17 cellular contexts compared by ENCODE assay signal in the genomic region with DNA sequence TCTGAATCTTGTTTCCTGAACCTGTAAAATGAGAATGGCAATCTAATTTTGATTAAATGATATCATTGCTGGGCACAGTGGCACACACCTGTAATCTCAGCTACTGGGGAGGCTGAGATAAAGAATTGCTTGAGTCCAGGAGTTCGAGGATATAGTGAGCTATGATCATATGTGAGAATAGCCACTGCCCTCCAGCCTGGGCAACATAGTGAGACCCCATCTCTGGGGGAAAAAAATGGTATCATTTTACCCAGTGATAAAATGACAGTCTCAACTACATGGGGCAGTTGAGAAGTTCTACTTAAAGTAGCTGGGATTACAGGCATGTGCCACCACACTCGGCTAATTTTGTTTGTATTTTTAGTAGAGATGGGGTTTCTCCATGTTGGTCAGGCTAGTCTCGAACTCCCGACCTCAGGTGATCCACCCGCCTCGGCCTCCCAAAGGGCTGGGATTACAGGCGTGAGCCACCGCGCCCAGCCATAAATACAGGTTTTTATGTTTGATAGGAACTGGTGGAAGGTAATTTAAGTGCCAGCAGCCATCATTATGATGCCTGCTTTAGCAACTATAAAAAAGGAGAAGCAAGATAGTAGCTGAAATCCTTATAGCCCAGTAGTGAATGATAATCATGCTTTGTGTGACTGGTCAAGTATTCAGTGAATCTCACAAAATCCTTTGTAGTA. TPM values are rescaled to one million over a fixed set of nuclear protein-coding genes. Genes with fewer than 3 reads are reported as not detected.
DNase-seq lines count a peak whose midpoint lies in the region; ATAC-seq and TF ChIP-seq lines count a peak whose summit lies in the region.
"Had no signal": no experiment of that assay in that cellular context is flagged by ENCODE, and none has a peak within 500 bp of the region (broad histone marks: within the 10 kb centered on the region; RNA-seq: fewer than 3 reads in every experiment).

No MANE protein-coding gene starts in this region.

- H3K4me3 ChIP-seq in SK-N-SH (ENCODE audit: low read depth in 2 of 2, low read length in 1 of 2): no peak overlapping the region
- no peak overlapping the region for H3K4me3 ChIP-seq in HUES48 (ENCODE audit: low read depth, low read length)
- H3K4me3 ChIP-seq in endodermal cell (ENCODE audit: low read length): no peak overlapping the region
- H3K4me3 ChIP-seq: BLaER1 had no signal

- H3K4me3 Mint-ChIP-seq in endodermal cell: no peak overlapping the region
- no peak overlapping the region for H3K4me3 Mint-ChIP-seq in progenitor cell of endocrine pancreas (ENCODE audit: low read depth)

- H3K27ac Mint-ChIP-seq in endodermal cell (no peak overlapping the region), progenitor cell of endocrine pancreas (peak overlapping the region; percentile 15)

- no peaks in the 10 kb centered on the region for H3K9me3 Mint-ChIP-seq in endodermal cell
- no peaks in the 10 kb centered on the region for H3K9me3 Mint-ChIP-seq in progenitor cell of endocrine pancreas (ENCODE audit: low read depth)

- H3K9ac ChIP-seq in SK-N-SH (no peak overlapping the region), HUES48 (ENCODE audit: low read depth, low read length) (no peak overlapping the region), endodermal cell (ENCODE audit: extremely low read depth, low read length, poor library complexity, severe bottlenecking) (no peak overlapping the region)
- H3K9ac ChIP-seq: BLaER1 had no signal

- no peak for TF ChIP-seq RAD21 in SK-N-SH (IDR thresholded peaks at IDR 0.05; ENCODE audit: low read length)

- H4K20me1 ChIP-seq in SK-N-SH (ENCODE audit: insufficient read depth): no peaks in the 10 kb centered on the region
- H4K20me1 ChIP-seq: BLaER1 had no signal

- no peak for DNase-seq in SK-N-SH
- no peak for DNase-seq in endodermal cell
- no peak for DNase-seq in progenitor cell of endocrine pancreas (ENCODE audit: low spot score, unreplicated experiment)
- no peak for DNase-seq in OCI-M2 (lab: John Stamatoyannopoulos, UW; ENCODE audit: unreplicated experiment)
- DNase-seq in GM19238 (ENCODE audit: insufficient read length, low spot score): no peak
- DNase-seq: MV-4-11; NCI-H1417; NCI-H2029; NCI-H2171; NCI-H446 treated with DMSO at 0.1 percent for 48 hours; NK-92 treated with Interleukin-12 subunit alpha and Interleukin-12 subunit beta, amount 100 ng/mL, for 24 hours; RPMI8226 had no signal

- no peaks in the 10 kb centered on the region for H3K79me2 ChIP-seq in SK-N-SH (ENCODE audit: insufficient read depth)

- no peaks in the 10 kb centered on the region for H3K4me1 Mint-ChIP-seq in endodermal cell
- no peaks in the 10 kb centered on the region for H3K4me1 Mint-ChIP-seq in progenitor cell of endocrine pancreas (ENCODE audit: low read depth)

- POLR2A ChIA-PET in SK-N-SH (lab: Yijun Ruan, JAX): interaction anchor here (0.9 kb wide), 1 partner anchor 16 kb away, joined by 3 read pairs; no protein-coding TSS in a partner anchor

- WGBS in SK-N-SH (ENCODE audit: low lambda C conversion rate): 98% methylated on average over 9 of the region's 9 CpGs
- 95 to 96% methylated on average over 2 to 9 of the region's 9 CpGs for WGBS in endodermal cell (ENCODE audit: insufficient coverage in 1 of 2, insufficient read length in 1 of 2), 2 experiments

- H3K27me3 Mint-ChIP-seq in endodermal cell (ENCODE audit: insufficient read depth) (no peaks in the 10 kb centered on the region), progenitor cell of endocrine pancreas (no peaks in the 10 kb centered on the region)

- no peaks in the 10 kb centered on the region for H3K9me2 ChIP-seq in SK-N-SH

- no peak overlapping the region for H3K4me2 ChIP-seq in SK-N-SH
- H3K4me2 ChIP-seq: BLaER1 had no signal

- CTCF ChIA-PET in SK-N-SH (lab: Yijun Ruan, JAX): interaction anchor here (0.8 kb wide), 1 partner anchor 10 kb away, joined by 3 read pairs; no protein-coding TSS in a partner anchor

- peak; percentile 3; the same call in 2 of the 3 replicates for ATAC-seq in SK-N-SH treated with all-trans-retinoic acid at 6 μM for 48 hours
- no peak for ATAC-seq in GM21360 (IDR thresholded peaks at IDR 0.05; ENCODE audit: unreplicated experiment)

- H3K36me3 Mint-ChIP-seq in endodermal cell (ENCODE audit: low read depth) (peaks cover 7% of the 10 kb centered on the region), progenitor cell of endocrine pancreas (ENCODE audit: insufficient read depth) (peaks cover 2% of the 10 kb centered on the region)

- H3K27me3 ChIP-seq in SK-N-SH (ENCODE audit: insufficient read depth) (no peaks in the 10 kb centered on the region), HUES48 (ENCODE audit: control insufficient read depth, insufficient read depth, low read length) (no peaks in the 10 kb centered on the region), endodermal cell (ENCODE audit: control insufficient read depth, insufficient read depth, low read length, poor library complexity, severe bottlenecking) (no peaks in the 10 kb centered on the region)
- H3K27me3 ChIP-seq: BLaER1 had no signal

- H2AFZ ChIP-seq in SK-N-SH (ENCODE audit: low read depth): no peak overlapping the region

- H3K27ac ChIP-seq in SK-N-SH (ENCODE audit: low read depth in 2 of 2, low read length in 1 of 2): no peak overlapping the region
- peak overlapping the region; percentile 33 for H3K27ac ChIP-seq in HUES48 (ENCODE audit: low read depth, low read length)
- H3K27ac ChIP-seq in endodermal cell (ENCODE audit: low read depth, low read length): peak overlapping the region; percentile 41
- H3K27ac ChIP-seq: 22Rv1, BLaER1 had no signal

- TF ChIP-seq EP300 in SK-N-SH (IDR thresholded peaks at IDR 0.05; ENCODE audit: borderline replicate concordance in 1 of 2, low read depth in 1 of 2, low read length in 1 of 2): no peak

- no peak for TF ChIP-seq CTCF in SK-N-SH (IDR thresholded peaks at IDR 0.05)
- no peak for TF ChIP-seq CTCF in endodermal cell (conservative IDR thresholded peaks at IDR 0.05)
- no peak for TF ChIP-seq CTCF in progenitor cell of endocrine pancreas (IDR thresholded peaks at IDR 0.05; ENCODE audit: unreplicated experiment)

- no peaks in the 10 kb centered on the region; a peak in 1 of 4 replicates for H3K4me1 ChIP-seq in SK-N-SH (ENCODE audit: control insufficient read depth in 1 of 2, insufficient read depth in 2 of 2, low read depth in 1 of 2, low read length in 1 of 2)
- H3K4me1 ChIP-seq in HUES48 (ENCODE audit: control insufficient read depth, insufficient read depth, low read length): no peaks in the 10 kb centered on the region
- H3K4me1 ChIP-seq in endodermal cell (ENCODE audit: control insufficient read depth, insufficient read depth, low read length): no peaks in the 10 kb centered on the region
- H3K4me1 ChIP-seq: BLaER1 had no signal

- peaks cover 5 to 28% of the 10 kb centered on the region in 2 experiments for H3K36me3 ChIP-seq in SK-N-SH (replicated peaks in 1 of 2; ENCODE audit: control insufficient read depth in 1 of 2, insufficient read depth in 2 of 2, low read length in 1 of 2)
- H3K36me3 ChIP-seq in HUES48 (ENCODE audit: control insufficient read depth, insufficient read depth, low read length): peaks cover 8% of the 10 kb centered on the region
- peaks cover 26% of the 10 kb centered on the region for H3K36me3 ChIP-seq in endodermal cell (ENCODE audit: control insufficient read depth, insufficient read depth, low read length)

- no peaks in the 10 kb centered on the region for H3K9me3 ChIP-seq in SK-N-SH
- H3K9me3 ChIP-seq in HUES48 (ENCODE audit: control insufficient read depth, insufficient read depth, low read length): no peaks in the 10 kb centered on the region
- no peaks in the 10 kb centered on the region for H3K9me3 ChIP-seq in endodermal cell (ENCODE audit: control insufficient read depth, low read length)
- H3K9me3 ChIP-seq: BLaER1 had no signal

- peaks cover 40% of the 10 kb centered on the region for H3F3A ChIP-seq in SK-N-SH (replicated peaks; ENCODE audit: insufficient read depth)

TF ChIP-seq in SK-N-SH treated with all-trans-retinoic acid at 6 μM for 48 hours, 23 proteins besides CTCF, POLR2A, EP300 and RAD21 (continues in another document):
- TF ChIP-seq, protein P1, sequence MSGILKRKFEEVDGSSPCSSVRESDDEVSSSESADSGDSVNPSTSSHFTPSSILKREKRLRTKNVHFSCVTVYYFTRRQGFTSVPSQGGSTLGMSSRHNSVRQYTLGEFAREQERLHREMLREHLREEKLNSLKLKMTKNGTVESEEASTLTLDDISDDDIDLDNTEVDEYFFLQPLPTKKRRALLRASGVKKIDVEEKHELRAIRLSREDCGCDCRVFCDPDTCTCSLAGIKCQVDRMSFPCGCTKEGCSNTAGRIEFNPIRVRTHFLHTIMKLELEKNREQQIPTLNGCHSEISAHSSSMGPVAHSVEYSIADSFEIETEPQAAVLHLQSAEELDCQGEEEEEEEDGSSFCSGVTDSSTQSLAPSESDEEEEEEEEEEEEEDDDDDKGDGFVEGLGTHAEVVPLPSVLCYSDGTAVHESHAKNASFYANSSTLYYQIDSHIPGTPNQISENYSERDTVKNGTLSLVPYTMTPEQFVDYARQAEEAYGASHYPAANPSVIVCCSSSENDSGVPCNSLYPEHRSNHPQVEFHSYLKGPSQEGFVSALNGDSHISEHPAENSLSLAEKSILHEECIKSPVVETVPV (CRISPR knock-in tag; IDR thresholded peaks at IDR 0.05): no peak

TF ChIP-seq in SK-N-SH, 30 proteins besides CTCF, POLR2A, EP300 and RAD21 (continues in another document):
- TF ChIP-seq TCF12 (IDR thresholded peaks at IDR 0.05): no peak
- TF ChIP-seq POLR2AphosphoS5 (IDR thresholded peaks at IDR 0.05; ENCODE audit: low read depth, low read length): no peak
- no peak for TF ChIP-seq CHD2 (IDR thresholded peaks at IDR 0.05; ENCODE audit: low read length, partially characterized antibody)
- no peak for TF ChIP-seq TAF1 (IDR thresholded peaks at IDR 0.05; ENCODE audit: borderline replicate concordance, low read depth, low read length)

RNA-seq across cellular contexts. Expression of a gene that starts 17.0 kb away (rescaled TPM):
- 131 and 163 TPM in 2 replicates for polyA plus RNA-seq in SK-N-SH (2012; rRNA removed)
- 164 and 173 TPM in 2 replicates for polyA plus RNA-seq in SK-N-SH (2012; cell fraction: cytosol; rRNA removed)
- 68.4 and 126 TPM in 2 replicates for polyA plus RNA-seq in SK-N-SH (2012; cell fraction: nucleus; rRNA removed)
- total RNA-seq in endodermal cell: 100 to 1,000 TPM; 314 to 323 TPM
- 259 TPM for polyA plus RNA-seq in endodermal cell (2013, experiment 1 of 2)
- 257 TPM for polyA plus RNA-seq in endodermal cell (2013, experiment 2 of 2)
- total RNA-seq in progenitor cell of endocrine pancreas: 246 and 248 TPM in 2 replicates

RNA-seq across cellular contexts. Expression of a gene that starts 35.7 kb away (rescaled TPM):
- polyA plus RNA-seq in SK-N-SH (2012; rRNA removed): 31.1 and 40.1 TPM in 2 replicates
- 17.8 and 23.5 TPM in 2 replicates for polyA plus RNA-seq in SK-N-SH (2012; cell fraction: cytosol; rRNA removed)
- polyA plus RNA-seq in SK-N-SH (2012; cell fraction: nucleus; rRNA removed): 86.8 and 181 TPM in 2 replicates
- total RNA-seq in endodermal cell (10 to 100 TPM; 54.9 to 62.8 TPM), progenitor cell of endocrine pancreas (128 and 129 TPM in 2 replicates)
- polyA plus RNA-seq in endodermal cell (2013, experiment 1 of 2): 108 TPM
- polyA plus RNA-seq in endodermal cell (2013, experiment 2 of 2): 98.1 TPM

Comparison
In these comparisons a context has a peak if more than half of its experiments do, and no peak if none do; other contexts are left out.
1. H3K27ac ChIP-seq: peak in HUES48 (single experiment) and endodermal cell (single experiment); none in SK-N-SH (0 of 2).